ENCODE assay signal across 29 cellular contexts in genomic region chr11:11135820-11136476, GRCh38.
A peak's percentile ranks its signal among the peaks of the same experiment; 100 is the strongest.
DNase-seq lines count a peak whose midpoint lies in the region; ATAC-seq, FAIRE-seq and TF ChIP-seq lines count a peak whose summit lies in the region.
"Had no signal": no experiment of that assay in that cellular context is flagged by ENCODE, and none has a peak within 500 bp of the region (broad histone marks: within the 10 kb centered on the region; RNA-seq: fewer than 3 reads in every experiment).

No MANE protein-coding gene starts in this region.

- no peak for FAIRE-seq in HTR-8/SVneo (lab: Jason Lieb, UNC)
- FAIRE-seq: colon, H54, TTC549 had no signal

- intact Hi-C loops in activated CD4-positive, alpha-beta memory T cell treated with anti-CD3 and anti-CD28 coated beads for 36 hours (cut with micrococcal nuclease), result no loop called here

- WGBS in endodermal cell (ENCODE audit: insufficient coverage in 1 of 2, insufficient read length in 1 of 2), 2 experiments, result 90 to 93% methylated on average over 2 of the region's 2 CpGs

- H3K36me3 ChIP-seq in endodermal cell (ENCODE audit: control insufficient read depth, insufficient read depth, low read length), result no peaks in the 10 kb centered on the region
- H3K36me3 ChIP-seq: vagina had no signal

- POLR2A ChIA-PET in activated CD4-positive, alpha-beta memory T cell treated with anti-CD3 and anti-CD28 coated beads for 36 hours (lab: Charles Lee), result no interaction called here

- H3K36me3 Mint-ChIP-seq in mesothelial cell of epicardium (no peaks in the 10 kb centered on the region), endodermal cell (ENCODE audit: low read depth) (no peaks in the 10 kb centered on the region)
- no peaks in the 10 kb centered on the region for H3K36me3 Mint-ChIP-seq in activated CD4-positive, alpha-beta memory T cell treated with anti-CD3 and anti-CD28 coated beads for 36 hours
- H3K36me3 Mint-ChIP-seq: activated naive CD8-positive, alpha-beta T cell; CD4-positive, alpha-beta memory T cell had no signal

- no peak overlapping the region for H3K4me3 ChIP-seq in endodermal cell (ENCODE audit: low read length)
- H3K4me3 ChIP-seq: lung, testis, vagina had no signal

- ATAC-seq in HG03196 (IDR thresholded peaks at IDR 0.05; ENCODE audit: unreplicated experiment), result no peak
- ATAC-seq: activated CD8-positive, alpha-beta T cell treated with anti-CD3 and anti-CD28 coated beads for 36 hours; activated T-helper 17 cell treated with anti-CD3 and anti-CD28 coated beads, Interleukin-2, amount 50 U/mL, for 72 hours had no signal

- H3K4me1 Mint-ChIP-seq in mesothelial cell of epicardium (peaks cover 35% of the 10 kb centered on the region), endodermal cell (no peaks in the 10 kb centered on the region)
- peaks cover 17% of the 10 kb centered on the region for H3K4me1 Mint-ChIP-seq in activated CD4-positive, alpha-beta memory T cell treated with anti-CD3 and anti-CD28 coated beads for 36 hours (ENCODE audit: low read depth)
- H3K4me1 Mint-ChIP-seq: neural crest cell had no signal

- H3K9ac ChIP-seq in endodermal cell (ENCODE audit: extremely low read depth, low read length, poor library complexity, severe bottlenecking), result no peak overlapping the region

- H3K27ac Mint-ChIP-seq in mesothelial cell of epicardium (peak overlapping the region; percentile 90), endodermal cell (no peak overlapping the region)
- no peak overlapping the region for H3K27ac Mint-ChIP-seq in activated CD4-positive, alpha-beta memory T cell treated with anti-CD3 and anti-CD28 coated beads for 36 hours
- H3K27ac Mint-ChIP-seq: activated CD8-positive, alpha-beta T cell treated with anti-CD3 and anti-CD28 coated beads for 36 hours; activated naive CD8-positive, alpha-beta T cell; activated T-helper 17 cell treated with anti-CD3 and anti-CD28 coated beads, Interleukin-2, amount 50 U/mL, for 72 hours had no signal

- H3K9me3 Mint-ChIP-seq in mesothelial cell of epicardium (peaks cover 4% of the 10 kb centered on the region), endodermal cell (no peaks in the 10 kb centered on the region)
- H3K9me3 Mint-ChIP-seq in activated CD4-positive, alpha-beta memory T cell treated with anti-CD3 and anti-CD28 coated beads for 36 hours, result no peaks in the 10 kb centered on the region
- H3K9me3 Mint-ChIP-seq: activated CD8-positive, alpha-beta T cell treated with anti-CD3 and anti-CD28 coated beads for 36 hours; activated T-helper 17 cell treated with anti-CD3 and anti-CD28 coated beads, Interleukin-2, amount 50 U/mL, for 72 hours; neural crest cell had no signal

- H3K27ac ChIP-seq in VCaP (peak overlapping the region; percentile 58), endodermal cell (ENCODE audit: low read depth, low read length) (no peak overlapping the region)
- H3K27ac ChIP-seq: testis, vagina had no signal

- DNase-seq in NCI-H748 (lab: John Stamatoyannopoulos, UW; ENCODE audit: unreplicated experiment) (peak; percentile 46), NCI-H748 treated with DMSO at 0.1 percent for 48 hours (lab: John Stamatoyannopoulos, UW) (no peak), mesothelial cell of epicardium (ENCODE audit: low spot score in 2 of 2, unreplicated experiment in 2 of 2) (no peak), HTR-8/SVneo (ENCODE audit: insufficient read length, low spot score) (no peak), endodermal cell (no peak)
- DNase-seq in activated CD4-positive, alpha-beta memory T cell treated with anti-CD3 and anti-CD28 coated beads for 36 hours, result no peak
- DNase-seq: activated CD4-positive, CD25-positive, alpha-beta regulatory T cell treated with anti-CD3 and anti-CD28 coated beads, Interleukin-2, amount 50 U/mL, for 72 hours; activated CD8-positive, alpha-beta T cell treated with anti-CD3 and anti-CD28 coated beads for 36 hours; anterior cingulate cortex; CD4-positive, alpha-beta memory T cell; DMS 273 treated with DMSO at 0.1 percent for 48 hours; effector CD4-positive, alpha-beta T cell; GDM1; NCI-H1436 treated with DMSO at 0.1 percent for 48 hours; NCI-H2171; NCI-H526 treated with DMSO at 0.1 percent for 48 hours; stimulated activated naive CD4-positive, alpha-beta T cell treated with Interleukin-2 at 50 U/mL for 16 hours; T-helper 1 cell; testis had no signal

- CTCF ChIA-PET in activated CD4-positive, alpha-beta memory T cell treated with anti-CD3 and anti-CD28 coated beads for 36 hours (lab: Charles Lee), result no interaction called here

- no peaks in the 10 kb centered on the region for H3K27me3 ChIP-seq in endodermal cell (ENCODE audit: control insufficient read depth, insufficient read depth, low read length, poor library complexity, severe bottlenecking)
- H3K27me3 ChIP-seq: testis, vagina had no signal

- H3K27me3 Mint-ChIP-seq in mesothelial cell of epicardium (ENCODE audit: low read depth) (no peaks in the 10 kb centered on the region), endodermal cell (ENCODE audit: insufficient read depth) (no peaks in the 10 kb centered on the region)
- peaks cover 3% of the 10 kb centered on the region for H3K27me3 Mint-ChIP-seq in activated CD4-positive, alpha-beta memory T cell treated with anti-CD3 and anti-CD28 coated beads for 36 hours
- H3K27me3 Mint-ChIP-seq: activated CD8-positive, alpha-beta T cell treated with anti-CD3 and anti-CD28 coated beads for 36 hours; activated naive CD8-positive, alpha-beta T cell; activated T-helper 17 cell treated with anti-CD3 and anti-CD28 coated beads, Interleukin-2, amount 50 U/mL, for 72 hours had no signal

- H3K9me3 ChIP-seq in endodermal cell (ENCODE audit: control insufficient read depth, low read length), result no peaks in the 10 kb centered on the region
- H3K9me3 ChIP-seq: testis, vagina had no signal

- H3K4me3 Mint-ChIP-seq in mesothelial cell of epicardium (no peak overlapping the region), endodermal cell (no peak overlapping the region)
- H3K4me3 Mint-ChIP-seq in activated CD4-positive, alpha-beta memory T cell treated with anti-CD3 and anti-CD28 coated beads for 36 hours, result no peak overlapping the region
- H3K4me3 Mint-ChIP-seq: activated CD8-positive, alpha-beta T cell treated with anti-CD3 and anti-CD28 coated beads for 36 hours; activated naive CD8-positive, alpha-beta T cell; activated T-helper 17 cell treated with anti-CD3 and anti-CD28 coated beads, Interleukin-2, amount 50 U/mL, for 72 hours; neural crest cell had no signal

- TF ChIP-seq CTCF in VCaP (conservative IDR thresholded peaks at IDR 0.05), result no peak
- no peak for TF ChIP-seq CTCF in mesothelial cell of epicardium (IDR thresholded peaks at IDR 0.05; ENCODE audit: unreplicated experiment)
- TF ChIP-seq CTCF in endodermal cell (conservative IDR thresholded peaks at IDR 0.05), result no peak

- H3K4me1 ChIP-seq in endodermal cell (ENCODE audit: control insufficient read depth, insufficient read depth, low read length), result no peaks in the 10 kb centered on the region
- H3K4me1 ChIP-seq: testis had no signal
